Comparison of ENCODE assay signal across 21 cellular contexts in the genomic region with DNA sequence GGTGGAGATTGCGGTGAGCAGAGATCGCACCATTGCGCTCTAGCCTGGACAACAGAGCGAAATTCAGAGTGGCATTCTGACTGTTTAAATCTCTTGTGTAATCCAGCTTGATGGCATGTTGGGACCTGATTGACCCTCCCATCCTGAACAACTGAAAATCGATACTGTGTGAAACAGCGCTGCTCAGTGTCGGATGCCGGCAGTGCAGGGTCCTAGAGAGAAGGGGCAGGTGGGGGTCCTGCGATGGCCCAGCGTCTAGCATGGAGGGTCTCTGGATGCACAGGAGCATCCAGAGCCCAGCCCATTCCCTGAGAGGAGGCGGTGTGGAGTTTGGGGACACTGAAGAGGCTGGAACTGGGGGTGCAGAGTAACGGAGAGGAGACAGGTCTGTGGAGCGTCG. TPM values are rescaled to one million over a fixed set of nuclear protein-coding genes. Genes with fewer than 3 reads are reported as not detected.
"Had no signal": no experiment of that assay in that cellular context is flagged by ENCODE, and none has a peak within 500 bp of the region (broad histone marks: within the 10 kb centered on the region; RNA-seq: fewer than 3 reads in every experiment).

No MANE protein-coding gene starts in this region.

- H3K9me3 ChIP-seq: gastrocnemius medialis, heart right ventricle, right atrium auricular region, transverse colon had no signal

- H3K27ac ChIP-seq: epithelial cell of prostate, gastrocnemius medialis, heart right ventricle, right atrium auricular region, transverse colon had no signal

- DNase-seq: activated CD4-positive, CD25-positive, alpha-beta regulatory T cell; activated naive CD4-positive, alpha-beta T cell; activated T-cell treated with anti-CD3 and anti-CD28 coated beads for 4 hours; aorta; effector memory CD4-positive, alpha-beta T cell; gastrocnemius medialis; heart right ventricle; islet precursor cell; naive thymus-derived CD4-positive, alpha-beta T cell; posterior cingulate gyrus; stimulated activated CD4-positive, alpha-beta T cell treated with anti-CD3 and anti-CD28 coated beads, Interleukin-15, amount 100 ng/mL, for 24 hours; stimulated activated CD4-positive, alpha-beta T cell treated with anti-CD3 and anti-CD28 coated beads, Interleukin-4, amount 100 ng/mL, for 24 hours; stimulated activated CD8-positive, alpha-beta memory T cell treated with anti-CD3 and anti-CD28 coated beads, Interleukin-4, amount 100 ng/mL, for 48 hours; stimulated activated naive CD4-positive, alpha-beta T cell treated with Interleukin-2 at 50 U/mL for 16 hours; T-helper 17 cell; transverse colon had no signal

- H3K4me1 ChIP-seq: transverse colon had no signal

- H3K4me3 ChIP-seq: gastrocnemius medialis, heart right ventricle, right atrium auricular region, skin epidermis, transverse colon had no signal

- H3K27me3 ChIP-seq: gastrocnemius medialis, heart right ventricle, right atrium auricular region, transverse colon had no signal

- ATAC-seq: naive thymus-derived CD4-positive, alpha-beta T cell; T-helper 17 cell had no signal

- FAIRE-seq: TTC549 had no signal

RNA-seq across cellular contexts. Expression of gene AGT, which starts 15.8 kb away (rescaled TPM):
- total RNA-seq: mononuclear cell; naive thymus-derived CD4-positive, alpha-beta T cell; T-helper 17 cell had no signal
- polyA plus RNA-seq: naive thymus-derived CD4-positive, alpha-beta T cell had no signal

RNA-seq across cellular contexts. Expression of gene CAPN9, which starts 49.1 kb away (rescaled TPM):
- total RNA-seq: aorta; gastrocnemius medialis; mononuclear cell; naive thymus-derived CD4-positive, alpha-beta T cell; right atrium auricular region; T-helper 17 cell had no signal
- polyA plus RNA-seq: heart right ventricle had no signal
